ENCODE assay signal across 38 cellular contexts in genomic region chr1:201662646-201663045, GRCh38.
"Had no signal": no experiment of that assay in that cellular context is flagged by ENCODE, and none has a peak within 500 bp of the region (broad histone marks: within the 10 kb centered on the region; RNA-seq: fewer than 3 reads in every experiment).

No MANE protein-coding gene starts in this region.

- H3K4me1 Mint-ChIP-seq: activated B cell treated with CpG ODN at 0.5 μM for 24 hours; activated CD8-positive, alpha-beta memory T cell treated with anti-CD3 and anti-CD28 coated beads, Interleukin-2, amount 10 ng/mL, durations not matched to agents 7 days and 5 days; activated naive CD4-positive, alpha-beta T cell treated with anti-CD3 and anti-CD28 coated beads, Interleukin-2, amount 10 ng/mL, durations not matched to agents 7 days and 5 days; activated naive CD8-positive, alpha-beta T cell treated with anti-CD3 and anti-CD28 coated beads, Interleukin-2, amount 50 U/mL, for 24 hours; IgD-negative memory B cell had no signal

- H3K36me3 Mint-ChIP-seq: activated CD4-positive, alpha-beta memory T cell treated with anti-CD3 and anti-CD28 coated beads for 36 hours; activated CD8-positive, alpha-beta memory T cell treated with anti-CD3 and anti-CD28 coated beads, Interleukin-2, amount 10 ng/mL, durations not matched to agents 7 days and 5 days; activated naive CD4-positive, alpha-beta T cell treated with anti-CD3 and anti-CD28 coated beads, Interleukin-2, amount 10 ng/mL, durations not matched to agents 7 days and 5 days; activated naive CD8-positive, alpha-beta T cell had no signal

- H3K27me3 Mint-ChIP-seq: activated CD4-positive, alpha-beta memory T cell treated with anti-CD3 and anti-CD28 coated beads for 36 hours; activated naive CD8-positive, alpha-beta T cell treated with anti-CD3 and anti-CD28 coated beads, Interleukin-2, amount 50 U/mL, for 24 hours had no signal

- H3K27ac Mint-ChIP-seq: activated B cell treated with CpG ODN at 0.5 μM for 24 hours; activated CD4-positive, alpha-beta memory T cell treated with anti-CD3 and anti-CD28 coated beads for 36 hours; activated CD8-positive, alpha-beta memory T cell treated with anti-CD3 and anti-CD28 coated beads, Interleukin-2, amount 10 ng/mL, durations not matched to agents 7 days and 5 days; activated naive CD4-positive, alpha-beta T cell treated with anti-CD3 and anti-CD28 coated beads, Interleukin-2, amount 10 ng/mL, durations not matched to agents 7 days and 5 days; activated naive CD8-positive, alpha-beta T cell; activated naive CD8-positive, alpha-beta T cell treated with anti-CD3 and anti-CD28 coated beads, Interleukin-2, amount 50 U/mL, for 24 hours; IgD-negative memory B cell had no signal

- H3K9me3 Mint-ChIP-seq: activated B cell treated with CpG ODN at 0.5 μM for 24 hours; activated CD4-positive, alpha-beta memory T cell treated with anti-CD3 and anti-CD28 coated beads for 36 hours; activated naive CD4-positive, alpha-beta T cell treated with anti-CD3 and anti-CD28 coated beads, Interleukin-2, amount 10 ng/mL, durations not matched to agents 7 days and 5 days; activated naive CD8-positive, alpha-beta T cell treated with anti-CD3 and anti-CD28 coated beads, Interleukin-2, amount 50 U/mL, for 24 hours had no signal

- DNase-seq: activated B cell treated with CpG ODN at 0.5 μM for 24 hours; activated CD4-positive, alpha-beta memory T cell treated with anti-CD3 and anti-CD28 coated beads for 36 hours; activated CD4-positive, alpha-beta T cell treated with anti-CD3 and anti-CD28 coated beads for 4 hours; activated CD4-positive, alpha-beta T cell treated with anti-CD3 and anti-CD28 coated beads, Interleukin-2, amount 50 U/mL, for 1 hour; activated CD4-positive, CD25-positive, alpha-beta regulatory T cell treated with anti-CD3 and anti-CD28 coated beads, Interleukin-2, amount 50 U/mL, for 72 hours; activated CD8-positive, alpha-beta memory T cell treated with anti-CD3 and anti-CD28 coated beads for 24 hours; activated CD8-positive, alpha-beta memory T cell treated with anti-CD3 and anti-CD28 coated beads, Interleukin-2, amount 10 ng/mL, durations not matched to agents 7 days and 5 days; activated CD8-positive, alpha-beta memory T cell treated with anti-CD3 and anti-CD28 coated beads, Interleukin-2, amount 50 U/mL, for 48 hours; activated effector memory CD4-positive, alpha-beta T cell treated with Interleukin-2 at 50 U/mL for 16 hours; activated naive CD4-positive, alpha-beta T cell treated with anti-CD3 and anti-CD28 coated beads, Interleukin-2, amount 10 ng/mL, durations not matched to agents 7 days and 5 days; activated naive CD8-positive, alpha-beta T cell treated with anti-CD3 and anti-CD28 coated beads, Interleukin-2, amount 50 U/mL, for 24 hours; activated T-cell treated with anti-CD3 and anti-CD28 coated beads, Interleukin-2, amount 50 U/mL, for 48 hours; anterior cingulate cortex; brain microvascular endothelial cell; central memory CD4-positive, alpha-beta T cell; Karpas-422; KBM-7; NCI-H1105; NCI-H1417 treated with DMSO at 0.1 percent for 48 hours; NCI-H1694 treated with DMSO at 0.1 percent for 48 hours; NCI-H2029 treated with DMSO at 0.1 percent for 48 hours; NCI-H2107; NCI-H2171 treated with DMSO at 0.1 percent for 48 hours; NCI-H2227 treated with DMSO at 0.1 percent for 48 hours; NCI-H446; NCI-H510A treated with DMSO at 0.1 percent for 48 hours; NCI-H526 treated with DMSO at 0.1 percent for 48 hours; NCI-H774; RPMI8226; SIG-M5; SW 1271; T-helper 1 cell; T-helper 2 cell; T-helper 9 cell had no signal

- ATAC-seq: activated CD8-positive, alpha-beta memory T cell treated with anti-CD3 and anti-CD28 coated beads, Interleukin-2, amount 10 ng/mL, durations not matched to agents 7 days and 5 days; activated naive CD8-positive, alpha-beta T cell treated with anti-CD3 and anti-CD28 coated beads, Interleukin-2, amount 50 U/mL, for 24 hours; Panc1; Right ventricle myocardium inferior had no signal

- H3K4me3 Mint-ChIP-seq: activated B cell treated with CpG ODN at 0.5 μM for 24 hours; activated CD4-positive, alpha-beta memory T cell treated with anti-CD3 and anti-CD28 coated beads for 36 hours; activated CD8-positive, alpha-beta memory T cell treated with anti-CD3 and anti-CD28 coated beads, Interleukin-2, amount 10 ng/mL, durations not matched to agents 7 days and 5 days; activated naive CD4-positive, alpha-beta T cell treated with anti-CD3 and anti-CD28 coated beads, Interleukin-2, amount 10 ng/mL, durations not matched to agents 7 days and 5 days; activated naive CD8-positive, alpha-beta T cell; activated naive CD8-positive, alpha-beta T cell treated with anti-CD3 and anti-CD28 coated beads, Interleukin-2, amount 50 U/mL, for 24 hours; IgD-negative memory B cell had no signal
